In the genomic region with DNA sequence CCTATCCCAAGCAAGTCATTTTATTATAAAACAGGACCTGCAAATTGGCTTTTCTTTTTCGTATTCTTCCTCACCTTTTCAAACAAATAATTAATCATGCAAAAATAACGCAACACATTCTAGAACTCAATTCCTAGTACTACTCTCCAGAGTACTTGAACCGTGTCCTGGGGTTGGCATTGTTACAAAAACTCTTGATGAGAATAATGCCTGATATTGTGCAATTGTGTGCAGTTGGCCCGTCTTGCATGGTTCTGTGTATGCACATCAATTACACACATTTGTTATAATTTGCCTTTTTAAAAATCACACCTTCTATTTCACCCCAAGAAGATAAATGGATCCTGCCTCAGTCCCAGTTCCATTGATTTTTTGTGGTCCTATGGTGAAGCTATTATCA, we compare ENCODE assay signal across 28 cellular contexts.
A peak's percentile ranks its signal among the peaks of the same experiment; 100 is the strongest.
DNase-seq lines count a peak whose midpoint lies in the region; ATAC-seq, FAIRE-seq and TF ChIP-seq lines count a peak whose summit lies in the region.
"Had no signal": no experiment of that assay in that cellular context is flagged by ENCODE, and none has a peak within 500 bp of the region (broad histone marks: within the 10 kb centered on the region; RNA-seq: fewer than 3 reads in every experiment).

No MANE protein-coding gene starts in this region.

- H3K4me3 ChIP-seq in bronchial epithelial cell (ENCODE audit: low read depth, low read length) = no peak overlapping the region
- H3K4me3 ChIP-seq in lung = no peak overlapping the region
- H3K4me3 ChIP-seq in naive thymus-derived CD4-positive, alpha-beta T cell (ENCODE audit: low read length) = no peak overlapping the region
- no peak overlapping the region for H3K4me3 ChIP-seq in endodermal cell (ENCODE audit: low read length)
- H3K4me3 ChIP-seq: dorsolateral prefrontal cortex, sigmoid colon, SK-N-MC, tibial nerve had no signal

- H3K4me3 Mint-ChIP-seq in naive thymus-derived CD4-positive, alpha-beta T cell = no peak overlapping the region
- H3K4me3 Mint-ChIP-seq in endodermal cell = no peak overlapping the region
- H3K4me3 Mint-ChIP-seq: activated B cell treated with CpG ODN at 0.5 μM for 24 hours; activated CD4-positive, alpha-beta T cell treated with anti-CD3 and anti-CD28 coated beads, Interleukin-2, amount 10 ng/mL, durations not matched to agents 7 days and 5 days; activated naive CD8-positive, alpha-beta T cell; CD8-positive, alpha-beta memory T cell; mesothelial cell of epicardium had no signal

- H3K27ac Mint-ChIP-seq in naive thymus-derived CD4-positive, alpha-beta T cell = no peak overlapping the region
- no peak overlapping the region for H3K27ac Mint-ChIP-seq in endodermal cell
- H3K27ac Mint-ChIP-seq: activated B cell treated with CpG ODN at 0.5 μM for 24 hours; activated CD4-positive, alpha-beta T cell treated with anti-CD3 and anti-CD28 coated beads, Interleukin-2, amount 10 ng/mL, durations not matched to agents 7 days and 5 days; activated naive CD8-positive, alpha-beta T cell; CD8-positive, alpha-beta memory T cell; mesothelial cell of epicardium; progenitor cell of endocrine pancreas had no signal

- no peaks in the 10 kb centered on the region for H3K9me3 ChIP-seq in lung (ENCODE audit: control insufficient read depth in 2 of 2, insufficient read depth in 1 of 2, low read length in 1 of 2)
- no peaks in the 10 kb centered on the region for H3K9me3 ChIP-seq in naive thymus-derived CD4-positive, alpha-beta T cell (ENCODE audit: control insufficient read depth in 2 of 3, low read length in 3 of 3)
- no peaks in the 10 kb centered on the region for H3K9me3 ChIP-seq in endodermal cell (ENCODE audit: control insufficient read depth, low read length)
- H3K9me3 ChIP-seq: neutrophil, sigmoid colon had no signal

- H3K36me3 ChIP-seq in bronchial epithelial cell (ENCODE audit: control insufficient read depth, insufficient read depth, low read length) (no peaks in the 10 kb centered on the region), lung (ENCODE audit: control insufficient read depth in 2 of 2, insufficient read depth in 2 of 2, low read length in 2 of 2) (no peaks in the 10 kb centered on the region), endodermal cell (ENCODE audit: control insufficient read depth, insufficient read depth, low read length) (no peaks in the 10 kb centered on the region)
- H3K36me3 ChIP-seq in naive thymus-derived CD4-positive, alpha-beta T cell (ENCODE audit: control insufficient read depth in 2 of 3, insufficient read depth in 3 of 3, low read length in 3 of 3) = no peaks in the 10 kb centered on the region
- H3K36me3 ChIP-seq: neutrophil, sigmoid colon, tibial nerve had no signal

- no peak for FAIRE-seq in bronchial epithelial cell (lab: Jason Lieb, UNC)

- WGBS in lung, 2 donors = 46 to 65% methylated on average over 4 of the region's 4 CpGs
- WGBS in endodermal cell (ENCODE audit: insufficient coverage in 1 of 2, insufficient read length in 1 of 2), 2 experiments = 80 to 89% methylated on average over 1 to 4 of the region's 4 CpGs

- H3K27me3 ChIP-seq in bronchial epithelial cell (ENCODE audit: control insufficient read depth, insufficient read depth, low read length) = no peaks in the 10 kb centered on the region
- no peaks in the 10 kb centered on the region for H3K27me3 ChIP-seq in lung (ENCODE audit: control insufficient read depth, insufficient read depth)
- no peaks in the 10 kb centered on the region for H3K27me3 ChIP-seq in naive thymus-derived CD4-positive, alpha-beta T cell (ENCODE audit: control insufficient read depth in 2 of 2, insufficient read depth in 2 of 2, low read length in 2 of 2)
- H3K27me3 ChIP-seq in endodermal cell (ENCODE audit: control insufficient read depth, insufficient read depth, low read length, poor library complexity, severe bottlenecking) = peaks cover 37% of the 10 kb centered on the region
- H3K27me3 ChIP-seq: dorsolateral prefrontal cortex, neutrophil, sigmoid colon, tibial nerve had no signal

- peaks cover 0 to 16% (median 9%) of the 10 kb centered on the region in 5 donors for H3K27me3 Mint-ChIP-seq in naive thymus-derived CD4-positive, alpha-beta T cell
- H3K27me3 Mint-ChIP-seq in endodermal cell (ENCODE audit: insufficient read depth) = peaks cover 13% of the 10 kb centered on the region

- H3K9ac ChIP-seq in endodermal cell (ENCODE audit: extremely low read depth, low read length, poor library complexity, severe bottlenecking) = no peak overlapping the region

- TF ChIP-seq RAD21 in Ishikawa (IDR thresholded peaks at IDR 0.05; ENCODE audit: low read depth) = no peak

- no peak for TF ChIP-seq CTCF in bronchial epithelial cell (IDR thresholded peaks at IDR 0.05; ENCODE audit: insufficient read depth, low read length, severe bottlenecking)
- TF ChIP-seq CTCF in lung (IDR thresholded peaks at IDR 0.05; ENCODE audit: control extremely low read depth, extremely low read depth) = no peak
- TF ChIP-seq CTCF in endodermal cell (conservative IDR thresholded peaks at IDR 0.05) = no peak

- intact Hi-C loops in naive thymus-derived CD4-positive, alpha-beta T cell (cut with micrococcal nuclease) = no loop called here

- H3K4me1 ChIP-seq in lung (ENCODE audit: control insufficient read depth in 2 of 2, insufficient read depth in 2 of 2, low read length in 2 of 2) (peaks cover 0 to 5% of the 10 kb centered on the region in 2 donors), endodermal cell (ENCODE audit: control insufficient read depth, insufficient read depth, low read length) (no peaks in the 10 kb centered on the region)
- H3K4me1 ChIP-seq in naive thymus-derived CD4-positive, alpha-beta T cell (ENCODE audit: control insufficient read depth in 2 of 2, insufficient read depth in 2 of 2, low read length in 2 of 2) = no peaks in the 10 kb centered on the region
- H3K4me1 ChIP-seq: tibial nerve had no signal

- peaks cover 0 to 3% (median 0%) of the 10 kb centered on the region in 11 donors for H3K9me3 Mint-ChIP-seq in naive thymus-derived CD4-positive, alpha-beta T cell
- H3K9me3 Mint-ChIP-seq in endodermal cell = peaks cover 4% of the 10 kb centered on the region
- H3K9me3 Mint-ChIP-seq: activated CD4-positive, alpha-beta T cell treated with anti-CD3 and anti-CD28 coated beads, Interleukin-2, amount 10 ng/mL, durations not matched to agents 7 days and 5 days; mesothelial cell of epicardium had no signal

- POLR2A ChIA-PET in naive thymus-derived CD4-positive, alpha-beta T cell (lab: Charles Lee) = no interaction called here

- CTCF ChIA-PET in naive thymus-derived CD4-positive, alpha-beta T cell (lab: Charles Lee) = no interaction called here

- no peak for TF ChIP-seq EP300 in Ishikawa (IDR thresholded peaks at IDR 0.05; ENCODE audit: borderline replicate concordance)

- H3K36me3 Mint-ChIP-seq in naive thymus-derived CD4-positive, alpha-beta T cell = no peaks in the 10 kb centered on the region
- H3K36me3 Mint-ChIP-seq in endodermal cell (ENCODE audit: low read depth) = no peaks in the 10 kb centered on the region
- H3K36me3 Mint-ChIP-seq: activated naive CD8-positive, alpha-beta T cell; CD8-positive, alpha-beta memory T cell; mesothelial cell of epicardium had no signal

- DNase-seq in NCI-H2081 (lab: John Stamatoyannopoulos, UW) (peak; percentile 77 to 94), bronchial epithelial cell (ENCODE audit: low read depth) (peak; percentile 14), lung (ENCODE audit: low spot score) (peak; percentile 49), NCI-H1417 treated with DMSO at 0.1 percent for 48 hours (lab: John Stamatoyannopoulos, UW) (no peak), endodermal cell (no peak)
- DNase-seq in naive thymus-derived CD4-positive, alpha-beta T cell = no peak
- DNase-seq: activated B cell treated with CpG ODN at 0.5 μM for 24 hours; activated CD4-positive, alpha-beta T cell treated with anti-CD3 and anti-CD28 coated beads, Interleukin-2, amount 10 ng/mL, durations not matched to agents 7 days and 5 days; activated effector memory CD4-positive, alpha-beta T cell treated with anti-CD3 and anti-CD28 coated beads, Interleukin-2, amount 50 U/mL, for 16 hours; activated T-cell treated with anti-CD3 and anti-CD28 coated beads, Interleukin-2, amount 50 U/mL, for 1 hour; CD8-positive, alpha-beta memory T cell; dorsolateral prefrontal cortex; hypothalamus; Karpas-422; NCI-H187; NCI-H510A treated with DMSO at 0.1 percent for 48 hours; PC-3; sigmoid colon; stimulated activated CD4-positive, alpha-beta T cell treated with anti-CD3 and anti-CD28 coated beads, Interleukin-12 subunit alpha, Interleukin-12 subunit beta, amount 100 ng/mL, for 4 hours; stimulated activated CD4-positive, alpha-beta T cell treated with anti-CD3 and anti-CD28 coated beads, Interleukin-4, amount 100 ng/mL, for 1 hour; T-helper 1 cell had no signal

- no peak overlapping the region for H3K27ac ChIP-seq in lung (ENCODE audit: low read depth in 1 of 2, low read length in 1 of 2)
- H3K27ac ChIP-seq in naive thymus-derived CD4-positive, alpha-beta T cell (ENCODE audit: low read depth, low read length) = no peak overlapping the region
- no peak overlapping the region for H3K27ac ChIP-seq in endodermal cell (ENCODE audit: low read depth, low read length)
- H3K27ac ChIP-seq: dorsolateral prefrontal cortex, neutrophil, sigmoid colon, SK-N-MC, tibial nerve had no signal

- H3K4me1 Mint-ChIP-seq in naive thymus-derived CD4-positive, alpha-beta T cell = no peaks in the 10 kb centered on the region
- H3K4me1 Mint-ChIP-seq in endodermal cell = no peaks in the 10 kb centered on the region
- H3K4me1 Mint-ChIP-seq: activated B cell treated with CpG ODN at 0.5 μM for 24 hours; activated CD4-positive, alpha-beta T cell treated with anti-CD3 and anti-CD28 coated beads, Interleukin-2, amount 10 ng/mL, durations not matched to agents 7 days and 5 days; CD8-positive, alpha-beta memory T cell; mesothelial cell of epicardium had no signal

- no peak for ATAC-seq in lung (ENCODE audit: insufficient read depth, low FRiP score)
- ATAC-seq in naive thymus-derived CD4-positive, alpha-beta T cell = no peak
- ATAC-seq: PC-3 had no signal

TF ChIP-seq in Ishikawa, 13 proteins besides CTCF, POLR2A, EP300 and RAD21:
- no peak for TF ChIP-seq TCF12 (IDR thresholded peaks at IDR 0.05; ENCODE audit: low read depth)
- TF ChIP-seq CEBPB (IDR thresholded peaks at IDR 0.05) = peak; percentile 68; the same call in 1 of the 2 replicates

Comparison
In these comparisons a context has a peak if more than half of its experiments do, and no peak if none do; other contexts are left out.
1. DNase-seq: peak in NCI-H2081 (2 of 2), bronchial epithelial cell (single experiment) and lung (single experiment); none in NCI-H1417 treated with DMSO at 0.1 percent for 48 hours (single experiment), naive thymus-derived CD4-positive, alpha-beta T cell (0 of 9) and endodermal cell (single experiment).